In the genomic region with DNA sequence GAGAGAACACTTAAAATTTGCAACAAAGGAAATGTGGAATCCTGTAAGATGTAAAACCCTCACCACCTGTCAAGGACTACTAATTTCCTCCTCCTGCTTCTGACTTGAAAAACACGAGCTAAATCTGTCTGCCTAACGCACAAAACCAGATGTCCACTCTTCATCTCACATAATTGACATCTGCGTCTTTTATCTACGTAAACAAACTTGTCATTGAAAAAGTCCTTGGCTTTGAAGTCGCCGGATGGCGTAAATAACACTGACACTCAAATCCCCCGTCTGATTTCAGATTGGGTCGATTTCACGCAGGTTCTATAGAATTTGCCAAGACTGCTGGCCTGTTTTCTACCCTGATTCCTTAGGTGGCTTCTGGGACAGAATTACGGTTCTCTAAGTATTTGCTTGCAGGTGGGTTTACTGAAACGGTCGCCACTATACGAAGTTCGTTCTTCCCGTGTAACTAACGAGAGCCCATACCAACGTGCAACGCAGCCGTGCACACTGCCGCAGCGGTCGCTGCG, we compare ENCODE assay signal across 8 cellular contexts. TPM values are rescaled to one million over a fixed set of nuclear protein-coding genes. Genes with fewer than 3 reads are reported as not detected.
DNase-seq lines count a peak whose midpoint lies in the region; ATAC-seq, FAIRE-seq and TF ChIP-seq lines count a peak whose summit lies in the region.

No MANE protein-coding gene starts in this region.

- H2AFZ ChIP-seq in MM.1S (ENCODE audit: low read length) (peak overlapping the region; percentile 34), keratinocyte (ENCODE audit: control insufficient read depth, low read length) (peak overlapping the region; percentile 100)

- no peak for TF ChIP-seq POLR2A in suprapubic skin (IDR thresholded peaks at IDR 0.05)

- H3K4me2 ChIP-seq in MM.1S (ENCODE audit: low read depth, low read length) = peak overlapping the region; percentile 69
- peak overlapping the region; percentile 88 for H3K4me2 ChIP-seq in keratinocyte (ENCODE audit: control insufficient read depth, extremely low read depth, insufficient read depth, low read depth, low read length)

- no peaks in the 10 kb centered on the region for H4K20me1 ChIP-seq in MM.1S (ENCODE audit: insufficient read depth, low read length)
- peaks cover 5% of the 10 kb centered on the region for H4K20me1 ChIP-seq in keratinocyte (ENCODE audit: control insufficient read depth, extremely low read depth, insufficient read depth, low read length)

- DNase-seq in DMS153 treated with DMSO at 0.1 percent for 48 hours (lab: John Stamatoyannopoulos, UW; ENCODE audit: unreplicated experiment) = peak; percentile 61
- peak; percentile 78 for DNase-seq in MM.1S
- DNase-seq in ascending aorta (ENCODE audit: low spot score in 2 of 2) = no peak
- no peak for DNase-seq in keratinocyte (ENCODE audit: low read depth, low spot score)
- no peak for DNase-seq in suprapubic skin (ENCODE audit: low spot score in 2 of 2)
- no peak for DNase-seq in NCI-H1105 (lab: John Stamatoyannopoulos, UW)
- DNase-seq in HTR-8/SVneo (ENCODE audit: insufficient read length, low spot score) = no peak

- no peak for TF ChIP-seq EP300 in suprapubic skin (IDR thresholded peaks at IDR 0.05)

- H3K27me3 ChIP-seq in MM.1S (replicated peaks; ENCODE audit: insufficient read depth, low read length) = no peaks in the 10 kb centered on the region
- no peaks in the 10 kb centered on the region for H3K27me3 ChIP-seq in ascending aorta
- no peaks in the 10 kb centered on the region for H3K27me3 ChIP-seq in keratinocyte (ENCODE audit: control insufficient read depth, extremely low read depth, insufficient read depth, low read length)
- H3K27me3 ChIP-seq in suprapubic skin = no peaks in the 10 kb centered on the region

- H3K36me3 ChIP-seq in MM.1S (replicated peaks; ENCODE audit: insufficient read depth, low read length) (no peaks in the 10 kb centered on the region; the same call in 1 of the 2 replicates), ascending aorta (no peaks in the 10 kb centered on the region), keratinocyte (ENCODE audit: control insufficient read depth in 2 of 2, extremely low read depth in 1 of 2, insufficient read depth in 2 of 2, low read length in 2 of 2) (no peaks in the 10 kb centered on the region), suprapubic skin (no peaks in the 10 kb centered on the region)

- H3K9me3 ChIP-seq in MM.1S (replicated peaks; ENCODE audit: insufficient read depth, low read length) (no peaks in the 10 kb centered on the region), ascending aorta (no peaks in the 10 kb centered on the region), keratinocyte (ENCODE audit: control insufficient read depth, low read depth, low read length) (no peaks in the 10 kb centered on the region), suprapubic skin (no peaks in the 10 kb centered on the region)

- H3K9ac ChIP-seq in MM.1S (ENCODE audit: low read length) (peak overlapping the region; percentile 86), keratinocyte (ENCODE audit: control insufficient read depth, extremely low read depth, insufficient read depth, low read length) (peak overlapping the region; percentile 94)

- 1% methylated on average over 24 of the region's 24 CpGs for WGBS in suprapubic skin

- no peaks in the 10 kb centered on the region for H3K9me2 ChIP-seq in MM.1S (replicated peaks; ENCODE audit: insufficient read depth, low read length)

- no peak for FAIRE-seq in keratinocyte (lab: Jason Lieb, UNC)
- FAIRE-seq in HTR-8/SVneo (lab: Jason Lieb, UNC) = no peak

- ATAC-seq in GM21529 (IDR thresholded peaks at IDR 0.05; ENCODE audit: unreplicated experiment) = peak; percentile 20

- H3K4me3 ChIP-seq in MM.1S (ENCODE audit: low read length) (peak overlapping the region; percentile 69), ascending aorta (peak overlapping the region; percentile 77 to 84), keratinocyte (ENCODE audit: control insufficient read depth in 2 of 3, extremely low read depth in 1 of 3, insufficient read depth in 2 of 3, low read depth in 1 of 3, low read length in 3 of 3) (peak overlapping the region; percentile 69 to 93 (median 78)), suprapubic skin (peak overlapping the region; percentile 94)

- no peak for TF ChIP-seq CTCF in MM.1S (IDR thresholded peaks at IDR 0.05; ENCODE audit: low read length)
- no peak for TF ChIP-seq CTCF in ascending aorta (IDR thresholded peaks at IDR 0.05)
- TF ChIP-seq CTCF in keratinocyte (optimal IDR thresholded peaks at IDR 0.05 in 1 of 3, IDR thresholded peaks at IDR 0.05 in 1 of 3, conservative IDR thresholded peaks at IDR 0.05 in 1 of 3; ENCODE audit: extremely low read depth in 1 of 3, insufficient read depth in 2 of 3, low read length in 3 of 3) = no peak
- TF ChIP-seq CTCF in suprapubic skin (IDR thresholded peaks at IDR 0.05) = no peak

- no peaks in the 10 kb centered on the region for H3K9me1 ChIP-seq in keratinocyte (ENCODE audit: control insufficient read depth, extremely low read depth, insufficient read depth, low read length)

- peaks cover 22% of the 10 kb centered on the region for H3F3A ChIP-seq in MM.1S (ENCODE audit: insufficient read depth, low read length)

- dilution Hi-C loops in keratinocyte (cut with MboI; ENCODE audit: extremely low pct_ligation_motif_present, low sequenced_read_pairs) = no loop called here

- H3K4me1 ChIP-seq in MM.1S (ENCODE audit: low read length) = peaks cover 22% of the 10 kb centered on the region
- H3K4me1 ChIP-seq in ascending aorta = peaks cover 0 to 7% of the 10 kb centered on the region in 2 donors
- H3K4me1 ChIP-seq in keratinocyte (ENCODE audit: control insufficient read depth, extremely low read depth, insufficient read depth, low read length) = peaks cover 13% of the 10 kb centered on the region
- peaks cover 26% of the 10 kb centered on the region for H3K4me1 ChIP-seq in suprapubic skin

- peaks cover 51% of the 10 kb centered on the region for H3K79me2 ChIP-seq in MM.1S (ENCODE audit: low read length)
- H3K79me2 ChIP-seq in keratinocyte (ENCODE audit: control insufficient read depth, insufficient read depth, low read length) = peaks cover 49% of the 10 kb centered on the region

- peak overlapping the region; percentile 93 for H3K27ac ChIP-seq in MM.1S (ENCODE audit: low read length)
- peak overlapping the region; percentile 84 to 95 for H3K27ac ChIP-seq in ascending aorta
- peak overlapping the region; percentile 83 for H3K27ac ChIP-seq in keratinocyte (ENCODE audit: control insufficient read depth, insufficient read depth, low read length)
- peak overlapping the region; percentile 90 for H3K27ac ChIP-seq in suprapubic skin

- intact Hi-C loops in ascending aorta (cut with DNase I) = loop anchor here (1.0 to 10.0 kb wide), 3 partner anchors 15 to 1357 kb away; partner anchors contain the start of gene HSPE1

RNA-seq across cellular contexts. Expression of gene MOB4, which starts 0.5 kb away (rescaled TPM):
- 29.2 TPM for total RNA-seq in ascending aorta
- 25.9 to 53.6 TPM (median 37.6 TPM) in 3 replicates for polyA plus RNA-seq in keratinocyte
- 15.7 TPM for polyA plus RNA-seq in keratinocyte (2011; ENCODE audit: low read depth)
- 29.8 and 58.2 TPM in 2 replicates for polyA plus RNA-seq in keratinocyte (2011; cell fraction: cytosol; rRNA removed)
- polyA plus RNA-seq in keratinocyte (2011; cell fraction: nucleus; rRNA removed) = 20.3 and 39.2 TPM in 2 replicates
- 33.7 and 34.7 TPM in 2 replicates for polyA plus RNA-seq in keratinocyte (2012; ENCODE audit: low replicate concordance)
- 7.6 to 36.5 TPM (median 11.0 TPM) in 3 replicates for polyA minus RNA-seq in keratinocyte
- polyA minus RNA-seq in keratinocyte (2011; cell fraction: cytosol; rRNA and poly(A)+ RNA removed) = 16.9 TPM
- polyA minus RNA-seq in keratinocyte (2011; cell fraction: nucleus; rRNA and poly(A)+ RNA removed) = 7.9 and 18.5 TPM in 2 replicates
- total RNA-seq in suprapubic skin = 10 to 100 TPM; 17.8 to 30.4 (median 22.6) TPM

RNA-seq across cellular contexts. Expression of gene HSPE1, which starts 15.2 kb away (rescaled TPM):
- total RNA-seq in ascending aorta = 72.7 TPM
- 105 to 277 TPM (median 209 TPM) in 3 replicates for polyA plus RNA-seq in keratinocyte
- 68.0 TPM for polyA plus RNA-seq in keratinocyte (2011; ENCODE audit: low read depth)
- polyA plus RNA-seq in keratinocyte (2011; cell fraction: cytosol; rRNA removed) = 105 and 135 TPM in 2 replicates
- polyA plus RNA-seq in keratinocyte (2011; cell fraction: nucleus; rRNA removed) = 32.2 and 103 TPM in 2 replicates
- 185 and 287 TPM in 2 replicates for polyA plus RNA-seq in keratinocyte (2012; ENCODE audit: low replicate concordance)
- polyA minus RNA-seq in keratinocyte = 0.66 to 60.1 TPM (median 11.7 TPM) in 3 replicates
- 28.0 TPM for polyA minus RNA-seq in keratinocyte (2011; cell fraction: cytosol; rRNA and poly(A)+ RNA removed)
- polyA minus RNA-seq in keratinocyte (2011; cell fraction: nucleus; rRNA and poly(A)+ RNA removed) = 10.1 and 15.7 TPM in 2 replicates
- 10 to 100 TPM; 50.0 to 86.8 (median 75.9) TPM for total RNA-seq in suprapubic skin

RNA-seq across cellular contexts. Expression of gene HSPD1, which starts 15.7 kb away (rescaled TPM):
- 110 TPM for total RNA-seq in ascending aorta
- polyA plus RNA-seq in keratinocyte = 176 to 405 TPM (median 245 TPM) in 3 replicates
- 626 TPM for polyA plus RNA-seq in keratinocyte (2011; ENCODE audit: low read depth)
- 166 and 305 TPM in 2 replicates for polyA plus RNA-seq in keratinocyte (2011; cell fraction: cytosol; rRNA removed)
- polyA plus RNA-seq in keratinocyte (2011; cell fraction: nucleus; rRNA removed) = 205 and 263 TPM in 2 replicates
- 223 and 301 TPM in 2 replicates for polyA plus RNA-seq in keratinocyte (2012; ENCODE audit: low replicate concordance)
- polyA minus RNA-seq in keratinocyte = 109 to 351 TPM (median 167 TPM) in 3 replicates
- 164 TPM for polyA minus RNA-seq in keratinocyte (2011; cell fraction: cytosol; rRNA and poly(A)+ RNA removed)
- polyA minus RNA-seq in keratinocyte (2011; cell fraction: nucleus; rRNA and poly(A)+ RNA removed) = 96.3 and 152 TPM in 2 replicates
- total RNA-seq in suprapubic skin = 100 to 1,000 TPM in 3 of 4 donors, 10 to 100 TPM in 1; 86.9 to 148 (median 112) TPM

Comparison
In these comparisons a context has a peak if more than half of its experiments do, and no peak if none do; other contexts are left out.
1. DNase-seq: peak in DMS153 treated with DMSO at 0.1 percent for 48 hours (single experiment) and MM.1S (single experiment); none in ascending aorta (0 of 2), keratinocyte (single experiment), suprapubic skin (0 of 2), NCI-H1105 (single experiment) and HTR-8/SVneo (single experiment).
2. Peak in every context shown above with its lines, with median percentiles within 50 percentile points of each other: H3K27ac ChIP-seq and H3K4me3 ChIP-seq.